In the genomic region with DNA sequence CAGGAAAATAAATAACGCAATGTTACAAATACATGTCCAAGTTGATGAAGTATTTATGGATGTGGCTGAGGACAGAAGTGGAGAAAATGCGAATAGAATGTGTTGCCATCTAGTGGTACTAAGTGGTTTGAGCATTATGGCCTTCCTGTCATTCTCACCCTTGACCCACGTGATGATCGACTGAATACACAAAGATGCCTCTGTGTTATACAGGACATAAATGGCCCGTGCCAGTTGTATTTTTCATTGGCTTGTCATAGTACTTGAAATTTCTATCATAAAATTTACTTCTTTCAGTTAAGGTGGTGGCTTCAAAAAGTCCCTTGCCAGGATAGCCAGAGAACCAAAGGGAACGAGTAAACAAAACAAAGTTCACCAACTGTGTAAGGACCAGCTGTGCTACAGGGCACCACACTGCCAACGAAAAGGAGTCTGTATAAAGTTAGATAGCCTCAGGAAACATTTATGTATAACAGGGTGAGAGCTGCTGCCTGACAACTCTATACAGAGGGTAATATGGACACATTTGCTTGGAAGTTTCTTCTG, we compare ENCODE assay signal across 8 cellular contexts.
DNase-seq lines count a peak whose midpoint lies in the region; ATAC-seq, FAIRE-seq and TF ChIP-seq lines count a peak whose summit lies in the region.

No MANE protein-coding gene starts in this region.

- TF ChIP-seq CTCF in DOHH2 (IDR thresholded peaks at IDR 0.05; ENCODE audit: low read depth, low read length, poor library complexity, severe bottlenecking): peak; percentile 75
- TF ChIP-seq CTCF in GM12878 (IDR thresholded peaks at IDR 0.05 in 2 of 3, conservative IDR thresholded peaks at IDR 0.05 in 1 of 3; ENCODE audit: control insufficient read depth in 2 of 3, extremely low read depth in 1 of 3, insufficient read depth in 1 of 3, low read depth in 3 of 3, low read length in 3 of 3): peak; percentile 67 to 89 (median 86)
- TF ChIP-seq CTCF in vagina (IDR thresholded peaks at IDR 0.05): peak in 1 of 3 experiments; percentile 18

- no peaks in the 10 kb centered on the region for H3K36me3 ChIP-seq in DOHH2 (ENCODE audit: control insufficient read depth, low read length)
- no peaks in the 10 kb centered on the region for H3K36me3 ChIP-seq in GM12878 (ENCODE audit: control insufficient read depth in 2 of 2, insufficient read depth in 2 of 2, low read length in 1 of 2)
- H3K36me3 ChIP-seq in vagina: no peaks in the 10 kb centered on the region

- H3K9me3 Mint-ChIP-seq in stimulated activated effector memory CD8-positive, alpha-beta T cell treated with anti-CD3 and anti-CD28 coated beads, Interleukin-12 subunit alpha, Interleukin-12 subunit beta, amount 100 ng/mL, for 72 hours: no peaks in the 10 kb centered on the region

- DNase-seq in NCI-H460 (ENCODE audit: extremely low read depth, low read depth) (peak; percentile 68), GM12878 (ENCODE audit: low read depth, low spot score) (peak; percentile 68), hippocampal formation (lab: John Stamatoyannopoulos, UW) (peak; percentile 20 to 63), vagina (ENCODE audit: extremely low spot score in 2 of 2) (no peak)
- DNase-seq in stimulated activated effector memory CD8-positive, alpha-beta T cell treated with anti-CD3 and anti-CD28 coated beads, Interleukin-12 subunit alpha, Interleukin-12 subunit beta, amount 100 ng/mL, for 72 hours (ENCODE audit: low spot score in 2 of 2): no peak

- H3F3A ChIP-seq in DOHH2 (ENCODE audit: control insufficient read depth, insufficient read depth): no peaks in the 10 kb centered on the region; the same call in 1 of the 2 replicates

- in situ Hi-C loops in GM12878 (cut with MboI): no loop called here

- no peak overlapping the region for H3K27ac Mint-ChIP-seq in stimulated activated effector memory CD8-positive, alpha-beta T cell treated with anti-CD3 and anti-CD28 coated beads, Interleukin-12 subunit alpha, Interleukin-12 subunit beta, amount 100 ng/mL, for 72 hours

- intact Hi-C loops in GM12878 (cut with micrococcal nuclease; ENCODE audit: unreplicated experiment) (loop anchor here (1.0 to 5.0 kb wide), 6 partner anchors 64 to 468 kb away; a partner anchor contains a TSS), vagina (cut with DNase I) (no loop called here)

- H3K27ac ChIP-seq in DOHH2 (ENCODE audit: low read depth, low read length) (peak overlapping the region; percentile 42), GM12878 (ENCODE audit: control insufficient read depth, insufficient read depth) (no peak overlapping the region), vagina (no peak overlapping the region)

- H3K79me2 ChIP-seq in DOHH2 (ENCODE audit: control insufficient read depth, low read length) (no peaks in the 10 kb centered on the region), GM12878 (ENCODE audit: control insufficient read depth, insufficient read depth, low read length) (no peaks in the 10 kb centered on the region)

- no peaks in the 10 kb centered on the region for H3K9me2 ChIP-seq in DOHH2 (replicated peaks; ENCODE audit: control insufficient read depth, low read length)

- no peak overlapping the region for H3K9ac ChIP-seq in GM12878 (ENCODE audit: control insufficient read depth, insufficient read depth, low read length)

- H3K4me3 Mint-ChIP-seq in stimulated activated effector memory CD8-positive, alpha-beta T cell treated with anti-CD3 and anti-CD28 coated beads, Interleukin-12 subunit alpha, Interleukin-12 subunit beta, amount 100 ng/mL, for 72 hours: no peak overlapping the region

- ATAC-seq in GM19397 (IDR thresholded peaks at IDR 0.05; ENCODE audit: unreplicated experiment): peak; percentile 89
- peak; percentile 100 for ATAC-seq in HG03354 (IDR thresholded peaks at IDR 0.05; ENCODE audit: poor library complexity, severe bottlenecking, unreplicated experiment)
- ATAC-seq in GM12878: peak; percentile 99
- ATAC-seq in stimulated activated effector memory CD8-positive, alpha-beta T cell treated with anti-CD3 and anti-CD28 coated beads, Interleukin-12 subunit alpha, Interleukin-12 subunit beta, amount 100 ng/mL, for 72 hours: peak; percentile 94

- RAD21 ChIA-PET in GM12878 (lab: Charles Lee; ENCODE audit: unreplicated experiment): interaction anchor here (0.7 to 4.8 kb wide), 5 partner anchors 22 to 254 kb away, joined by 3 to 45 read pairs (median 4); no protein-coding TSS in a partner anchor

- POLR2A ChIA-PET in GM12878 (lab: Charles Lee): no interaction called here

- no peaks in the 10 kb centered on the region for H3K36me3 Mint-ChIP-seq in stimulated activated effector memory CD8-positive, alpha-beta T cell treated with anti-CD3 and anti-CD28 coated beads, Interleukin-12 subunit alpha, Interleukin-12 subunit beta, amount 100 ng/mL, for 72 hours

- H2AFZ ChIP-seq in GM12878 (ENCODE audit: control insufficient read depth, low read depth, low read length): peak overlapping the region; percentile 20

- no peaks in the 10 kb centered on the region for H3K4me1 Mint-ChIP-seq in stimulated activated effector memory CD8-positive, alpha-beta T cell treated with anti-CD3 and anti-CD28 coated beads, Interleukin-12 subunit alpha, Interleukin-12 subunit beta, amount 100 ng/mL, for 72 hours

- BruUV-seq in GM12878 (replicated peaks; lab: Mats Ljungman, UMichigan): no TSS peak

- no peaks in the 10 kb centered on the region for H3K9me3 ChIP-seq in DOHH2 (ENCODE audit: control insufficient read depth, insufficient read depth, low read length)
- H3K9me3 ChIP-seq in GM12878 (replicated peaks; ENCODE audit: control insufficient read depth, insufficient read depth, low read length): no peaks in the 10 kb centered on the region
- H3K9me3 ChIP-seq in vagina: no peaks in the 10 kb centered on the region

- FAIRE-seq in GM12878 (lab: Jason Lieb, UNC): peak; percentile 94

- H3K27me3 ChIP-seq in DOHH2 (ENCODE audit: control insufficient read depth, low read length) (no peaks in the 10 kb centered on the region), GM12878 (replicated peaks in 1 of 2; ENCODE audit: control insufficient read depth in 2 of 2, insufficient read depth in 2 of 2, low read length in 1 of 2) (no peaks in the 10 kb centered on the region), vagina (no peaks in the 10 kb centered on the region)

- H3K4me3 ChIP-seq in DOHH2 (ENCODE audit: low read length): peak overlapping the region; percentile 17
- H3K4me3 ChIP-seq in GM12878: no peak overlapping the region
- H3K4me3 ChIP-seq in vagina: no peak overlapping the region

- TF ChIP-seq POLR2A in GM12878 (IDR thresholded peaks at IDR 0.05; ENCODE audit: low read depth, low read length) (no peak), vagina (IDR thresholded peaks at IDR 0.05) (no peak)

- H3K4me2 ChIP-seq in DOHH2 (ENCODE audit: low read length) (peak overlapping the region; percentile 41), GM12878 (ENCODE audit: control insufficient read depth, insufficient read depth) (peak overlapping the region; percentile 50; the same call in 1 of the 2 replicates)

- WGBS in GM12878 (ENCODE audit: insufficient coverage, insufficient replicate concordance, low lambda C conversion rate, missing lambda C conversion rate): 9% methylated on average over 7 of the region's 7 CpGs

- peak; percentile 82 for TF ChIP-seq RAD21 in GM12878 (IDR thresholded peaks at IDR 0.05; ENCODE audit: insufficient read depth, low read depth, low read length)

- H4K20me1 ChIP-seq in DOHH2 (ENCODE audit: control insufficient read depth, insufficient read depth, low read depth, low read length) (no peaks in the 10 kb centered on the region), GM12878 (ENCODE audit: control insufficient read depth, insufficient read depth) (no peaks in the 10 kb centered on the region)

- CTCF ChIA-PET in GM12878 (lab: Yijun Ruan, JAX): interaction anchor here (0.6 to 5.0 kb wide), 21 partner anchors 14 to 731 kb away, joined by 3 to 83 read pairs (median 4); no protein-coding TSS in a partner anchor

- SMC1A ChIA-PET in GM12878 (lab: Charles Lee; ENCODE audit: uncharacterized antibody, unreplicated experiment): interaction anchor here (1.0 to 6.4 kb wide), 13 partner anchors 20 to 479 kb away, joined by 3 to 59 read pairs (median 6); a partner anchor contains a TSS

- no peak for TF ChIP-seq EP300 in GM12878 (IDR thresholded peaks at IDR 0.05; ENCODE audit: borderline replicate concordance in 1 of 2, control insufficient read depth in 1 of 2, low read depth in 2 of 2, low read length in 2 of 2)

- peaks cover 28% of the 10 kb centered on the region for H3K4me1 ChIP-seq in DOHH2 (ENCODE audit: control insufficient read depth, low read length)
- H3K4me1 ChIP-seq in GM12878 (ENCODE audit: control insufficient read depth, insufficient read depth, low read length): peaks cover 4% of the 10 kb centered on the region; the same call in 1 of the 2 replicates
- H3K4me1 ChIP-seq in vagina: peaks cover 11% of the 10 kb centered on the region

TF ChIP-seq in GM12878, 131 proteins besides CTCF, POLR2A, EP300 and RAD21 (continues in another document):
- TF ChIP-seq, protein P1, sequence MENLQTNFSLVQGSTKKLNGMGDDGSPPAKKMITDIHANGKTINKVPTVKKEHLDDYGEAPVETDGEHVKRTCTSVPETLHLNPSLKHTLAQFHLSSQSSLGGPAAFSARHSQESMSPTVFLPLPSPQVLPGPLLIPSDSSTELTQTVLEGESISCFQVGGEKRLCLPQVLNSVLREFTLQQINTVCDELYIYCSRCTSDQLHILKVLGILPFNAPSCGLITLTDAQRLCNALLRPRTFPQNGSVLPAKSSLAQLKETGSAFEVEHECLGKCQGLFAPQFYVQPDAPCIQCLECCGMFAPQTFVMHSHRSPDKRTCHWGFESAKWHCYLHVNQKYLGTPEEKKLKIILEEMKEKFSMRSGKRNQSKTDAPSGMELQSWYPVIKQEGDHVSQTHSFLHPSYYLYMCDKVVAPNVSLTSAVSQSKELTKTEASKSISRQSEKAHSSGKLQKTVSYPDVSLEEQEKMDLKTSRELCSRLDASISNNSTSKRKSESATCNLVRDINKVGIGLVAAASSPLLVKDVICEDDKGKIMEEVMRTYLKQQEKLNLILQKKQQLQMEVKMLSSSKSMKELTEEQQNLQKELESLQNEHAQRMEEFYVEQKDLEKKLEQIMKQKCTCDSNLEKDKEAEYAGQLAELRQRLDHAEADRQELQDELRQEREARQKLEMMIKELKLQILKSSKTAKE (IDR thresholded peaks at IDR 0.05; ENCODE audit: low read depth, poor library complexity, severe bottlenecking): no peak
- TF ChIP-seq, protein P2, sequence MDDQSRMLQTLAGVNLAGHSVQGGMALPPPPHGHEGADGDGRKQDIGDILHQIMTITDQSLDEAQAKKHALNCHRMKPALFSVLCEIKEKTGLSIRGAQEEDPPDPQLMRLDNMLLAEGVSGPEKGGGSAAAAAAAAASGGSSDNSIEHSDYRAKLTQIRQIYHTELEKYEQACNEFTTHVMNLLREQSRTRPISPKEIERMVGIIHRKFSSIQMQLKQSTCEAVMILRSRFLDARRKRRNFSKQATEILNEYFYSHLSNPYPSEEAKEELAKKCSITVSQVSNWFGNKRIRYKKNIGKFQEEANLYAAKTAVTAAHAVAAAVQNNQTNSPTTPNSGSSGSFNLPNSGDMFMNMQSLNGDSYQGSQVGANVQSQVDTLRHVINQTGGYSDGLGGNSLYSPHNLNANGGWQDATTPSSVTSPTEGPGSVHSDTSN (IDR thresholded peaks at IDR 0.05; ENCODE audit: insufficient replicate concordance, low read depth, low read length): peak; percentile 44
- TF ChIP-seq SMC3 (IDR thresholded peaks at IDR 0.05; ENCODE audit: borderline replicate concordance, low read length) (peak; percentile 91), RUNX3 (IDR thresholded peaks at IDR 0.05; ENCODE audit: low read length) (peak; percentile 53; the same call in 1 of the 2 replicates)

Comparison
In these comparisons a context has a peak if more than half of its experiments do, and no peak if none do; other contexts are left out.
1. DNase-seq: peak in NCI-H460 (single experiment), GM12878 (single experiment) and hippocampal formation (2 of 2); none in stimulated activated effector memory CD8-positive, alpha-beta T cell treated with anti-CD3 and anti-CD28 coated beads, Interleukin-12 subunit alpha, Interleukin-12 subunit beta, amount 100 ng/mL, for 72 hours (0 of 2) and vagina (0 of 2).
2. Peak in every context shown above with its lines, with median percentiles within 50 percentile points of each other: ATAC-seq.